Comparison of ENCODE assay signal across 9 cellular contexts in genomic region chr3:156665296-156665695, GRCh38. TPM values are rescaled to one million over a fixed set of nuclear protein-coding genes. Genes with fewer than 3 reads are reported as not detected.
DNase-seq lines count a peak whose midpoint lies in the region; ATAC-seq lines count a peak whose summit lies in the region.
"Had no signal": no experiment of that assay in that cellular context is flagged by ENCODE, and none has a peak within 500 bp of the region (broad histone marks: within the 10 kb centered on the region; RNA-seq: fewer than 3 reads in every experiment).

No MANE protein-coding gene starts in this region.

- no peak overlapping the region for H3K4me3 Mint-ChIP-seq in activated T-helper 2 cell treated with anti-CD3 and anti-CD28 coated beads, Interferon-gamma antibody, Interleukin-2, Interleukin-4, amounts not matched to agents 10 μg/mL and 5 μg/mL and 100 μg/mL, durations not matched to agents 14 hours and 24 hours and 36 hours (ENCODE audit: low read depth)
- H3K4me3 Mint-ChIP-seq: H9 had no signal

- peak overlapping the region; percentile 19 for H3K27ac Mint-ChIP-seq in activated T-helper 2 cell treated with anti-CD3 and anti-CD28 coated beads, Interferon-gamma antibody, Interleukin-2, Interleukin-4, amounts not matched to agents 10 μg/mL and 5 μg/mL and 100 μg/mL, durations not matched to agents 14 hours and 24 hours and 36 hours
- H3K27ac Mint-ChIP-seq: H9 had no signal

- no peaks in the 10 kb centered on the region for H3K9me3 Mint-ChIP-seq in activated T-helper 2 cell treated with anti-CD3 and anti-CD28 coated beads, Interferon-gamma antibody, Interleukin-2, Interleukin-4, amounts not matched to agents 10 μg/mL and 5 μg/mL and 100 μg/mL, durations not matched to agents 14 hours and 24 hours and 36 hours
- H3K9me3 Mint-ChIP-seq: H9 had no signal

- peaks cover 64% of the 10 kb centered on the region for H3K4me1 Mint-ChIP-seq in activated T-helper 2 cell treated with anti-CD3 and anti-CD28 coated beads, Interferon-gamma antibody, Interleukin-2, Interleukin-4, amounts not matched to agents 10 μg/mL and 5 μg/mL and 100 μg/mL, durations not matched to agents 14 hours and 24 hours and 36 hours (ENCODE audit: low read depth)

- intact Hi-C loops in activated T-helper 2 cell treated with anti-CD3 and anti-CD28 coated beads, Interferon-gamma antibody, Interleukin-2, Interleukin-4, amounts not matched to agents 10 μg/mL and 5 μg/mL and 100 μg/mL, durations not matched to agents 14 hours and 24 hours and 36 hours (cut with micrococcal nuclease): loop anchor here (2.0 kb wide), 1 partner anchor 20 kb away; no protein-coding TSS in a partner anchor

- DNase-seq in activated T-helper 2 cell treated with anti-CD3 and anti-CD28 coated beads, Interferon-gamma antibody, Interleukin-2, Interleukin-4, amounts not matched to agents 10 μg/mL and 5 μg/mL and 100 μg/mL, durations not matched to agents 14 hours and 24 hours and 36 hours (ENCODE audit: low spot score): no peak
- DNase-seq in myocyte (ENCODE audit: low read depth) (peak; percentile 62), nucleus accumbens (lab: John Stamatoyannopoulos, UW) (no peak), substantia nigra (lab: John Stamatoyannopoulos, UW) (no peak), NCI-H2227 treated with DMSO at 0.1 percent for 48 hours (lab: John Stamatoyannopoulos, UW) (no peak), T-helper 9 cell (no peak)
- DNase-seq: H9 had no signal

- ATAC-seq in GM18517 (IDR thresholded peaks at IDR 0.05; ENCODE audit: unreplicated experiment) (peak; percentile 1), HG03139 (IDR thresholded peaks at IDR 0.05; ENCODE audit: unreplicated experiment) (peak; percentile 3)

- H3K27ac ChIP-seq in substantia nigra (ENCODE audit: low read depth, low read length, poor library complexity, severe bottlenecking): no peak overlapping the region

- H3K27me3 Mint-ChIP-seq in activated T-helper 2 cell treated with anti-CD3 and anti-CD28 coated beads, Interferon-gamma antibody, Interleukin-2, Interleukin-4, amounts not matched to agents 10 μg/mL and 5 μg/mL and 100 μg/mL, durations not matched to agents 14 hours and 24 hours and 36 hours (ENCODE audit: low read depth): no peaks in the 10 kb centered on the region

- H3K36me3 Mint-ChIP-seq in activated T-helper 2 cell treated with anti-CD3 and anti-CD28 coated beads, Interferon-gamma antibody, Interleukin-2, Interleukin-4, amounts not matched to agents 10 μg/mL and 5 μg/mL and 100 μg/mL, durations not matched to agents 14 hours and 24 hours and 36 hours (ENCODE audit: low read depth): no peaks in the 10 kb centered on the region

RNA-seq across cellular contexts. Expression of gene TIPARP, which starts 9.1 kb away (rescaled TPM):
- total RNA-seq in activated T-helper 2 cell treated with anti-CD3 and anti-CD28 coated beads, Interferon-gamma antibody, Interleukin-2, Interleukin-4, amounts not matched to agents 10 μg/mL and 5 μg/mL and 100 μg/mL, durations not matched to agents 14 hours and 24 hours and 36 hours: 22.1 and 22.8 TPM in 2 replicates
- total RNA-seq in myocyte: 81.1 and 82.9 TPM in 2 replicates
- 13.1 TPM for polyA plus RNA-seq in myocyte (2012)
